In genomic region chr15:90596943-90597342, GRCh38 we compare ENCODE assay signal across 1 cellular context.
TF ChIP-seq lines count a peak whose summit lies in the region.

No MANE protein-coding gene starts in this region.

TF ChIP-seq in GM12878, 131 proteins besides CTCF, POLR2A, EP300 and RAD21:
- no peak for TF ChIP-seq ZBTB11 (CRISPR knock-in tag; IDR thresholded peaks at IDR 0.05)
- no peak for TF ChIP-seq E2F4 (IDR thresholded peaks at IDR 0.05; ENCODE audit: low read depth, low read length)
- no peak for TF ChIP-seq USF1 (IDR thresholded peaks at IDR 0.05; ENCODE audit: borderline replicate concordance, extremely low read length, insufficient read depth, low read depth, low read length)
- TF ChIP-seq RELA (IDR thresholded peaks at IDR 0.05; ENCODE audit: borderline replicate concordance, partially characterized antibody) = no peak
- no peak for TF ChIP-seq SMC3 (IDR thresholded peaks at IDR 0.05; ENCODE audit: borderline replicate concordance, low read length)
- TF ChIP-seq, protein P1, sequence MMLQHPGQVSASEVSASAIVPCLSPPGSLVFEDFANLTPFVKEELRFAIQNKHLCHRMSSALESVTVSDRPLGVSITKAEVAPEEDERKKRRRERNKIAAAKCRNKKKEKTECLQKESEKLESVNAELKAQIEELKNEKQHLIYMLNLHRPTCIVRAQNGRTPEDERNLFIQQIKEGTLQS (IDR thresholded peaks at IDR 0.05; ENCODE audit: borderline replicate concordance, extremely low read depth, low read depth, low read length) = no peak
- no peak for TF ChIP-seq NR2C2 (IDR thresholded peaks at IDR 0.05; ENCODE audit: borderline replicate concordance, control insufficient read depth, insufficient read length, low read depth)
- no peak for TF ChIP-seq BHLHE40 (IDR thresholded peaks at IDR 0.05; ENCODE audit: borderline replicate concordance in 1 of 2, low read depth in 2 of 2, low read length in 1 of 2)
- no peak for TF ChIP-seq ZNF207 (IDR thresholded peaks at IDR 0.05; ENCODE audit: borderline replicate concordance)
- TF ChIP-seq SRF (IDR thresholded peaks at IDR 0.05; ENCODE audit: low read depth in 2 of 2, low read length in 2 of 2) = no peak
- TF ChIP-seq ASH2L (IDR thresholded peaks at IDR 0.05; ENCODE audit: borderline replicate concordance, low read depth) = no peak
TF ChIP-seq in GM12878: peak in this region for 0.
